ENCODE assay signal across 9 cellular contexts in the genomic region with DNA sequence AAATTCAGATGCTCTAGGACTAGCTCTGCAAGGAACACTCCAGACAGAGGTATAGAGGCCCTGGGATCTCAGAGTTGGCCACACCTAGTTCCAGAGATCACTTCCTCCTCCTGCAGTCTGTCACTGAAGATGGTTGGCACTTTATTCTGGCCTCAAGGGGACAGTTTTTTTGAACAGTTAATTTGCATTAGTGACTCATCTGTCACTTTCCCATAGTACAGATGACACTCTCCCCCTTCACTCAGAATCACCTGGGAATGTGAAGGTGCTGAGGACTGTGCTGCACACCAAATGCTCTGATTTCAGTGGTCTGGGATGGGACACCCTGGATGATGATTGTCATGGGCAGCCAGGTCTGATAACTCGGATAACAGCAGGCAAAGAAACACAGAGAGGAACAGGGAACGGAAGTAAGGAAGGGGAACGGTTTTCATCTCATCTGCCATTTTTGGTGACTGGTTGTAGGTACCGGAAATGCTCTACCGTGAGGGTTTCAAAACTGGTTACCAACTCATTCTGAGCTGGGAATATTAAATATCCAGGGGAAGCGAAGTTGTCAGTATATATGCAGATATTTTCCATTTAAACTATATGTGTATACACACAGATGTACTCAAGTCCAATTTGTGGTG.
A peak's percentile ranks its signal among the peaks of the same experiment; 100 is the strongest.
DNase-seq lines count a peak whose midpoint lies in the region; ATAC-seq and TF ChIP-seq lines count a peak whose summit lies in the region.
"Had no signal": no experiment of that assay in that cellular context is flagged by ENCODE, and none has a peak within 500 bp of the region (broad histone marks: within the 10 kb centered on the region; RNA-seq: fewer than 3 reads in every experiment).

No MANE protein-coding gene starts in this region.

- no peak overlapping the region for H2BK120ac ChIP-seq in mesenchymal stem cell (ENCODE audit: low read depth, low read length)

- H3F3A ChIP-seq in SU-DHL-6 (ENCODE audit: insufficient read depth) (no peaks in the 10 kb centered on the region), MM.1S (ENCODE audit: insufficient read depth, low read length) (no peaks in the 10 kb centered on the region)

- DNase-seq in GM12864 (ENCODE audit: low read depth) (peak; percentile 60), mesenchymal stem cell (no peak), dorsolateral prefrontal cortex (no peak), MM.1S (no peak)
- no peak for DNase-seq in activated CD4-positive, CD25-positive, alpha-beta regulatory T cell (lab: John Stamatoyannopoulos, UW)

- intact Hi-C loops in dorsolateral prefrontal cortex (cut with DNase I): no loop called here

- no peak overlapping the region for H2AFZ ChIP-seq in SU-DHL-6 (ENCODE audit: low read depth, low read length, severe bottlenecking)
- no peak overlapping the region for H2AFZ ChIP-seq in mesenchymal stem cell (ENCODE audit: low read depth, low read length)
- no peak overlapping the region for H2AFZ ChIP-seq in MM.1S (ENCODE audit: low read length)

- no peaks in the 10 kb centered on the region for H3K27me3 ChIP-seq in SU-DHL-6 (ENCODE audit: low read length)
- H3K27me3 ChIP-seq in mesenchymal stem cell (ENCODE audit: control insufficient read depth in 1 of 2, insufficient read depth in 1 of 2, low read length in 2 of 2): no peaks in the 10 kb centered on the region
- no peaks in the 10 kb centered on the region for H3K27me3 ChIP-seq in dorsolateral prefrontal cortex
- no peaks in the 10 kb centered on the region for H3K27me3 ChIP-seq in MM.1S (replicated peaks; ENCODE audit: insufficient read depth, low read length)

- peak overlapping the region; percentile 40 for H3K4me3 ChIP-seq in GM12864 (ENCODE audit: low read depth, low read length)
- H3K4me3 ChIP-seq in SU-DHL-6 (ENCODE audit: insufficient read depth, low read length, poor library complexity, severe bottlenecking): no peak overlapping the region
- H3K4me3 ChIP-seq in mesenchymal stem cell (ENCODE audit: insufficient read depth in 1 of 2, low read depth in 1 of 2, low read length in 2 of 2): no peak overlapping the region
- no peak overlapping the region for H3K4me3 ChIP-seq in dorsolateral prefrontal cortex
- H3K4me3 ChIP-seq in MM.1S (ENCODE audit: low read length): no peak overlapping the region

- H3K4me1 ChIP-seq in mesenchymal stem cell (ENCODE audit: control insufficient read depth, insufficient read depth, low read depth, low read length) (peaks cover 4% of the 10 kb centered on the region), MM.1S (ENCODE audit: low read length) (no peaks in the 10 kb centered on the region)

- no peak overlapping the region for H3K18ac ChIP-seq in mesenchymal stem cell (ENCODE audit: low read depth in 1 of 2, low read length in 2 of 2)

- H4K8ac ChIP-seq in mesenchymal stem cell (ENCODE audit: low read length): no peak overlapping the region

- no peak overlapping the region for H2BK12ac ChIP-seq in mesenchymal stem cell (ENCODE audit: low read length in 2 of 2)

- no peaks in the 10 kb centered on the region for H3K79me2 ChIP-seq in SU-DHL-6 (ENCODE audit: insufficient read depth, low read length)
- H3K79me2 ChIP-seq in MM.1S (ENCODE audit: low read length): no peaks in the 10 kb centered on the region

- H2BK15ac ChIP-seq in mesenchymal stem cell (ENCODE audit: low read depth, poor library complexity, severe bottlenecking): no peak overlapping the region

- H4K91ac ChIP-seq in mesenchymal stem cell (ENCODE audit: low read length): no peak overlapping the region

- H4K20me1 ChIP-seq in SU-DHL-6 (ENCODE audit: low read depth, low read length) (no peaks in the 10 kb centered on the region), MM.1S (ENCODE audit: insufficient read depth, low read length) (no peaks in the 10 kb centered on the region)

- no peaks in the 10 kb centered on the region for H3K9me3 ChIP-seq in SU-DHL-6 (ENCODE audit: insufficient read depth, low read length)
- H3K9me3 ChIP-seq in mesenchymal stem cell (ENCODE audit: control insufficient read depth, low read length): no peaks in the 10 kb centered on the region
- no peaks in the 10 kb centered on the region for H3K9me3 ChIP-seq in MM.1S (replicated peaks; ENCODE audit: insufficient read depth, low read length)

- no peak overlapping the region for H2AK5ac ChIP-seq in mesenchymal stem cell (ENCODE audit: low read length, severe bottlenecking)

- ATAC-seq in GM19395 (IDR thresholded peaks at IDR 0.05; ENCODE audit: unreplicated experiment) (peak; percentile 98), HG03060 (IDR thresholded peaks at IDR 0.05; ENCODE audit: low read depth, unreplicated experiment) (peak; percentile 95)

- no peak overlapping the region for H3K4ac ChIP-seq in mesenchymal stem cell (ENCODE audit: low read depth in 1 of 2, low read length in 2 of 2)

- H3K4me2 ChIP-seq in SU-DHL-6 (ENCODE audit: low read depth, low read length, poor library complexity, severe bottlenecking): peak overlapping the region; percentile 1
- no peak overlapping the region for H3K4me2 ChIP-seq in mesenchymal stem cell (ENCODE audit: low read length, poor library complexity, severe bottlenecking)
- no peak overlapping the region for H3K4me2 ChIP-seq in MM.1S (ENCODE audit: low read depth, low read length)

- no peak for TF ChIP-seq CTCF in GM12864 (IDR thresholded peaks at IDR 0.05; ENCODE audit: low read depth, low read length, missing control alignments)
- TF ChIP-seq CTCF in SU-DHL-6 (IDR thresholded peaks at IDR 0.05; ENCODE audit: insufficient read depth, low read length, poor library complexity, severe bottlenecking): no peak
- no peak for TF ChIP-seq CTCF in dorsolateral prefrontal cortex (IDR thresholded peaks at IDR 0.05 in 54 of 56, conservative IDR thresholded peaks at IDR 0.05 in 2 of 56; ENCODE audit: low read depth in 1 of 56, partially characterized antibody in 56 of 56)
- TF ChIP-seq CTCF in MM.1S (IDR thresholded peaks at IDR 0.05; ENCODE audit: low read length): no peak

- no peaks in the 10 kb centered on the region for H3K36me3 ChIP-seq in SU-DHL-6 (ENCODE audit: low read length)
- H3K36me3 ChIP-seq in mesenchymal stem cell (ENCODE audit: control insufficient read depth in 1 of 2, insufficient read depth in 2 of 2, low read depth in 1 of 2, low read length in 2 of 2): peaks cover 0 to 36% of the 10 kb centered on the region in 2 experiments
- no peaks in the 10 kb centered on the region for H3K36me3 ChIP-seq in MM.1S (replicated peaks; ENCODE audit: insufficient read depth, low read length)

- no peaks in the 10 kb centered on the region for H3K79me1 ChIP-seq in mesenchymal stem cell (replicated peaks; ENCODE audit: low read length, poor library complexity, severe bottlenecking)

- no peak overlapping the region for H3K27ac ChIP-seq in SU-DHL-6 (ENCODE audit: low read depth, low read length)
- H3K27ac ChIP-seq in mesenchymal stem cell (ENCODE audit: low read length, poor library complexity, severe bottlenecking): no peak overlapping the region
- H3K27ac ChIP-seq in dorsolateral prefrontal cortex: peak overlapping the region in 5 of 59 donors; percentile 11 to 35 (median 19)
- no peak overlapping the region for H3K27ac ChIP-seq in MM.1S (ENCODE audit: low read length)
- H3K27ac ChIP-seq: VCaP had no signal

- no peak overlapping the region for H3K23ac ChIP-seq in mesenchymal stem cell (ENCODE audit: low read length in 2 of 2)

- 81% methylated on average over 4 of the region's 6 CpGs for WGBS in mesenchymal stem cell

- H3K9ac ChIP-seq in SU-DHL-6 (ENCODE audit: low read length): no peak overlapping the region
- H3K9ac ChIP-seq in mesenchymal stem cell (ENCODE audit: low read length): no peak overlapping the region
- H3K9ac ChIP-seq in MM.1S (ENCODE audit: low read length): no peak overlapping the region

- no peak overlapping the region for H2BK5ac ChIP-seq in mesenchymal stem cell (ENCODE audit: low read depth, low read length, poor library complexity, severe bottlenecking)

- H3K14ac ChIP-seq in mesenchymal stem cell (ENCODE audit: low read length in 2 of 2): no peak overlapping the region

- H3K9me2 ChIP-seq in SU-DHL-6 (replicated peaks; ENCODE audit: insufficient read depth, low read length): no peaks in the 10 kb centered on the region
- no peaks in the 10 kb centered on the region for H3K9me2 ChIP-seq in MM.1S (replicated peaks; ENCODE audit: insufficient read depth, low read length)
